Comparison of ENCODE assay signal across 15 cellular contexts in the genomic region with DNA sequence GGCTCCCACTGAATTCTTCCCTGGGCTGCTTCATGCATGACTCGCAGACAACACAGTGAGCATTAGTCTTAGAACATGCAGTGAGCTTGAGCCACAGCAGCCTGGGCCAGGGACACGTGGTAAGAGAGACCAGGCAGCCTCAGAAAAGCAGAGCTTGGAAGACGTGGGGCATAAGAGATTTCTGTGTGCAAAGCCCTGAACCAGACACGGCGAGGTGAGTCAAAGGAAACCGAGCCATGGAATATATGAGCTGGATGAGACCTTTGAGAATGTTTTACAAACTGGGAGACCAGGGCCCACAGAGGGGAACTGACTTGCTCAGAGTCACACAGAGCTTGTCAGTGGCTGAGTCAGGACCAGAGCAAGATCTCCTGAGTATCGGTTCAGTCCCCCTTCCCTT. TPM values are rescaled to one million over a fixed set of nuclear protein-coding genes. Genes with fewer than 3 reads are reported as not detected.
A peak's percentile ranks its signal among the peaks of the same experiment; 100 is the strongest.
DNase-seq lines count a peak whose midpoint lies in the region; ATAC-seq and TF ChIP-seq lines count a peak whose summit lies in the region.
"Had no signal": no experiment of that assay in that cellular context is flagged by ENCODE, and none has a peak within 500 bp of the region (broad histone marks: within the 10 kb centered on the region; RNA-seq: fewer than 3 reads in every experiment).

No MANE protein-coding gene starts in this region.

- H3K79me1 ChIP-seq in mesenchymal stem cell (replicated peaks; ENCODE audit: low read length, poor library complexity, severe bottlenecking), result no peaks in the 10 kb centered on the region

- H4K91ac ChIP-seq in mesenchymal stem cell (ENCODE audit: low read length), result peak overlapping the region; percentile 5

- no peak overlapping the region for H2AK5ac ChIP-seq in mesenchymal stem cell (ENCODE audit: low read length, severe bottlenecking)

- no peaks in the 10 kb centered on the region for H3K9me3 Mint-ChIP-seq in activated naive CD4-positive, alpha-beta T cell treated with anti-CD3 and anti-CD28 coated beads, Interleukin-2, amount 50 U/mL, for 72 hours
- H3K9me3 Mint-ChIP-seq in activated naive CD4-positive, alpha-beta T cell treated with anti-CD3 and anti-CD28 coated beads for 36 hours, result no peaks in the 10 kb centered on the region
- H3K9me3 Mint-ChIP-seq: activated naive CD4-positive, alpha-beta T cell treated with anti-CD3 and anti-CD28 coated beads, Interleukin-2, amount 10 ng/mL, durations not matched to agents 7 days and 5 days; natural killer cell had no signal

- intact Hi-C loops in activated naive CD4-positive, alpha-beta T cell treated with anti-CD3 and anti-CD28 coated beads for 36 hours (cut with micrococcal nuclease), result no loop called here
- intact Hi-C loops in stomach (cut with DNase I; ENCODE audit: low total_unique reads), result no loop called here

- H3K9me3 ChIP-seq in mesenchymal stem cell (ENCODE audit: control insufficient read depth, low read length) (no peaks in the 10 kb centered on the region), stomach (no peaks in the 10 kb centered on the region)
- H3K9me3 ChIP-seq: BLaER1 had no signal

- peak overlapping the region in 1 of 2 donors; percentile 0 for H3K27ac Mint-ChIP-seq in activated naive CD4-positive, alpha-beta T cell treated with anti-CD3 and anti-CD28 coated beads, Interleukin-2, amount 50 U/mL, for 72 hours
- no peak overlapping the region for H3K27ac Mint-ChIP-seq in activated naive CD4-positive, alpha-beta T cell treated with anti-CD3 and anti-CD28 coated beads for 36 hours
- H3K27ac Mint-ChIP-seq: activated naive CD4-positive, alpha-beta T cell treated with anti-CD3 and anti-CD28 coated beads, Interleukin-2, amount 10 ng/mL, durations not matched to agents 7 days and 5 days; natural killer cell had no signal

- peak in 1 of 2 donors; percentile 47 for DNase-seq in activated naive CD4-positive, alpha-beta T cell treated with anti-CD3 and anti-CD28 coated beads, Interleukin-2, amount 50 U/mL, for 72 hours (ENCODE audit: low spot score in 2 of 2)
- DNase-seq in activated naive CD4-positive, alpha-beta T cell treated with anti-CD3 and anti-CD28 coated beads for 36 hours, result no peak
- DNase-seq in choroid plexus epithelial cell (ENCODE audit: low read depth) (peak; percentile 54), mesenchymal stem cell (peak; percentile 92), stomach (no peak), NCI-H510A treated with DMSO at 0.1 percent for 48 hours (lab: John Stamatoyannopoulos, UW) (no peak), germinal center (ENCODE audit: low spot score) (no peak), T-helper 2 cell (no peak)
- DNase-seq: activated naive CD4-positive, alpha-beta T cell treated with anti-CD3 and anti-CD28 coated beads, Interleukin-2, amount 10 ng/mL, durations not matched to agents 7 days and 5 days; effector CD4-positive, alpha-beta T cell; EL; natural killer cell; NCI-H524 treated with DMSO at 0.1 percent for 48 hours; SHP77 had no signal

- H3K4ac ChIP-seq in mesenchymal stem cell (ENCODE audit: low read depth in 1 of 2, low read length in 2 of 2), result peak overlapping the region; percentile 46 to 88

- H3K14ac ChIP-seq in mesenchymal stem cell (ENCODE audit: low read length in 2 of 2), result peak overlapping the region in 1 of 2 experiments; percentile 76

- CTCF ChIA-PET in activated naive CD4-positive, alpha-beta T cell treated with anti-CD3 and anti-CD28 coated beads for 36 hours (lab: Charles Lee), result interaction anchor here (1.5 kb wide), 1 partner anchor 62 kb away, joined by 4 read pairs; no protein-coding TSS in a partner anchor

- TF ChIP-seq POLR2A in stomach (IDR thresholded peaks at IDR 0.05), result no peak

- H3K4me3 Mint-ChIP-seq in activated naive CD4-positive, alpha-beta T cell treated with anti-CD3 and anti-CD28 coated beads for 36 hours, result no peak overlapping the region
- H3K4me3 Mint-ChIP-seq: activated naive CD4-positive, alpha-beta T cell treated with anti-CD3 and anti-CD28 coated beads, Interleukin-2, amount 10 ng/mL, durations not matched to agents 7 days and 5 days; natural killer cell had no signal

- peak overlapping the region; percentile 84 for H3K9ac ChIP-seq in mesenchymal stem cell (ENCODE audit: low read length)
- H3K9ac ChIP-seq: BLaER1 had no signal

- no peak overlapping the region for H3K4me2 ChIP-seq in mesenchymal stem cell (ENCODE audit: low read length, poor library complexity, severe bottlenecking)
- H3K4me2 ChIP-seq: BLaER1 had no signal

- H3K4me1 ChIP-seq in mesenchymal stem cell (ENCODE audit: control insufficient read depth, insufficient read depth, low read depth, low read length), result peaks cover 16% of the 10 kb centered on the region
- H3K4me1 ChIP-seq in stomach, result peaks cover 3 to 50% (median 23%) of the 10 kb centered on the region in 4 donors
- H3K4me1 ChIP-seq: BLaER1 had no signal

- peak overlapping the region; percentile 40 to 89 for H3K18ac ChIP-seq in mesenchymal stem cell (ENCODE audit: low read depth in 1 of 2, low read length in 2 of 2)

- H2BK12ac ChIP-seq in mesenchymal stem cell (ENCODE audit: low read length in 2 of 2), result peak overlapping the region; percentile 34 to 95

- no peaks in the 10 kb centered on the region for H3K36me3 ChIP-seq in mesenchymal stem cell (ENCODE audit: control insufficient read depth in 1 of 2, insufficient read depth in 2 of 2, low read depth in 1 of 2, low read length in 2 of 2)
- H3K36me3 ChIP-seq in stomach, result no peaks in the 10 kb centered on the region
- H3K36me3 ChIP-seq: BLaER1 had no signal

- no peak for TF ChIP-seq CTCF in choroid plexus epithelial cell (conservative IDR thresholded peaks at IDR 0.05; ENCODE audit: low read depth, low read length)
- TF ChIP-seq CTCF in stomach (IDR thresholded peaks at IDR 0.05), result no peak

- TF ChIP-seq EP300 in stomach (IDR thresholded peaks at IDR 0.05), result no peak

- H2AFZ ChIP-seq in mesenchymal stem cell (ENCODE audit: low read depth, low read length), result no peak overlapping the region

- H2BK5ac ChIP-seq in mesenchymal stem cell (ENCODE audit: low read depth, low read length, poor library complexity, severe bottlenecking), result no peak overlapping the region

- H3K4me1 Mint-ChIP-seq in activated naive CD4-positive, alpha-beta T cell treated with anti-CD3 and anti-CD28 coated beads for 36 hours (ENCODE audit: low read depth), result no peaks in the 10 kb centered on the region
- H3K4me1 Mint-ChIP-seq: activated naive CD4-positive, alpha-beta T cell treated with anti-CD3 and anti-CD28 coated beads, Interleukin-2, amount 10 ng/mL, durations not matched to agents 7 days and 5 days; natural killer cell had no signal

- peaks cover 21 to 25% of the 10 kb centered on the region in 2 experiments for H3K27me3 ChIP-seq in mesenchymal stem cell (ENCODE audit: control insufficient read depth in 1 of 2, insufficient read depth in 1 of 2, low read length in 2 of 2)
- peaks cover 0 to 17% (median 0%) of the 10 kb centered on the region in 3 donors for H3K27me3 ChIP-seq in stomach
- H3K27me3 ChIP-seq: BLaER1 had no signal

- H3K27ac ChIP-seq in mesenchymal stem cell (ENCODE audit: low read length, poor library complexity, severe bottlenecking), result peak overlapping the region; percentile 17
- peak overlapping the region in 4 of 5 donors; percentile 74 to 83 (median 78) for H3K27ac ChIP-seq in stomach
- H3K27ac ChIP-seq: BLaER1 had no signal

- H2BK15ac ChIP-seq in mesenchymal stem cell (ENCODE audit: low read depth, poor library complexity, severe bottlenecking), result no peak overlapping the region

- peaks cover 2% of the 10 kb centered on the region for H3K27me3 Mint-ChIP-seq in activated naive CD4-positive, alpha-beta T cell treated with anti-CD3 and anti-CD28 coated beads for 36 hours (ENCODE audit: low read depth)

- no peak overlapping the region for H4K8ac ChIP-seq in mesenchymal stem cell (ENCODE audit: low read length)

- H2BK120ac ChIP-seq in mesenchymal stem cell (ENCODE audit: low read depth, low read length), result peak overlapping the region; percentile 78

- no peaks in the 10 kb centered on the region for H3K36me3 Mint-ChIP-seq in activated naive CD4-positive, alpha-beta T cell treated with anti-CD3 and anti-CD28 coated beads, Interleukin-2, amount 50 U/mL, for 72 hours
- no peaks in the 10 kb centered on the region for H3K36me3 Mint-ChIP-seq in activated naive CD4-positive, alpha-beta T cell treated with anti-CD3 and anti-CD28 coated beads for 36 hours (ENCODE audit: low read depth)
- H3K36me3 Mint-ChIP-seq: activated naive CD4-positive, alpha-beta T cell treated with anti-CD3 and anti-CD28 coated beads, Interleukin-2, amount 10 ng/mL, durations not matched to agents 7 days and 5 days; natural killer cell had no signal

- no peak overlapping the region for H3K4me3 ChIP-seq in choroid plexus epithelial cell (ENCODE audit: low read depth, low read length)
- H3K4me3 ChIP-seq in mesenchymal stem cell (ENCODE audit: insufficient read depth in 1 of 2, low read depth in 1 of 2, low read length in 2 of 2), result peak overlapping the region in 1 of 2 experiments; percentile 65
- no peak overlapping the region for H3K4me3 ChIP-seq in stomach
- H3K4me3 ChIP-seq: BLaER1 had no signal

- ATAC-seq in activated naive CD4-positive, alpha-beta T cell treated with anti-CD3 and anti-CD28 coated beads, Interleukin-2, amount 50 U/mL, for 72 hours, result peak; percentile 60 to 83
- ATAC-seq: natural killer cell had no signal

- H3K23ac ChIP-seq in mesenchymal stem cell (ENCODE audit: low read length in 2 of 2), result no peak overlapping the region

- 39% methylated on average over 6 of the region's 7 CpGs for WGBS in mesenchymal stem cell
- WGBS in stomach, 5 donors, result 60 to 82% (median 75%) methylated on average over 7 of the region's 7 CpGs

RNA-seq across cellular contexts. Expression of gene FXYD6, which starts 8.5 kb away (rescaled TPM):
- total RNA-seq in activated naive CD4-positive, alpha-beta T cell treated with anti-CD3 and anti-CD28 coated beads, Interleukin-2, amount 50 U/mL, for 72 hours, result under 1 TPM in 1 of 2 donors, not detected in 1; 0.31 TPM
- total RNA-seq in activated naive CD4-positive, alpha-beta T cell treated with anti-CD3 and anti-CD28 coated beads for 36 hours, result not detected
- 52.5 TPM for polyA plus RNA-seq in mesenchymal stem cell (2013, experiment 1 of 2)
- polyA plus RNA-seq in mesenchymal stem cell (2013, experiment 2 of 2), result 53.1 TPM
- total RNA-seq in stomach, result 100 to 1,000 TPM in 1 of 5 donors, 10 to 100 TPM in 4; 12.7 to 187 (median 47.0) TPM
- 10 to 100 TPM; 22.5 to 39.4 (median 25.6) TPM for polyA plus RNA-seq in stomach

RNA-seq across cellular contexts. Expression of gene TMPRSS13, which starts 44.2 kb away (rescaled TPM):
- total RNA-seq in activated naive CD4-positive, alpha-beta T cell treated with anti-CD3 and anti-CD28 coated beads, Interleukin-2, amount 50 U/mL, for 72 hours, result 1 to 10 TPM in 1 of 2 donors, under 1 TPM in 1; 0.39 to 1.8 TPM
- under 1 TPM; 0.15 to 0.21 TPM for total RNA-seq in activated naive CD4-positive, alpha-beta T cell treated with anti-CD3 and anti-CD28 coated beads for 36 hours
- not detected for polyA plus RNA-seq in mesenchymal stem cell (2013, experiment 1 of 2)
- not detected for polyA plus RNA-seq in mesenchymal stem cell (2013, experiment 2 of 2)
- total RNA-seq in stomach, result 1 to 10 TPM in 2 of 5 donors, under 1 TPM in 1, not detected in 2; 0.37 to 2.2 (median 1.2) TPM
- 1 to 10 TPM in 1 of 3 donors, under 1 TPM in 1, not detected in 1; 0.19 to 3.8 TPM for polyA plus RNA-seq in stomach

Comparison
In these comparisons a context has a peak if more than half of its experiments do, and no peak if none do; other contexts are left out.
1. DNase-seq: peak in choroid plexus epithelial cell (single experiment) and mesenchymal stem cell (single experiment); none in activated naive CD4-positive, alpha-beta T cell treated with anti-CD3 and anti-CD28 coated beads for 36 hours (single experiment), stomach (single experiment), NCI-H510A treated with DMSO at 0.1 percent for 48 hours (single experiment), germinal center (single experiment) and T-helper 2 cell (0 of 5).
2. RNA of gene FXYD6, which starts 8.5 kb away (total RNA-seq): 12.7 to 187 TPM in stomach; 0.31 TPM in activated naive CD4-positive, alpha-beta T cell treated with anti-CD3 and anti-CD28 coated beads, Interleukin-2, amount 50 U/mL, for 72 hours and not detected in activated naive CD4-positive, alpha-beta T cell treated with anti-CD3 and anti-CD28 coated beads for 36 hours; every median in the first group is over 10 times any median in the second.